9 cellular contexts compared by ENCODE assay signal in the genomic region with DNA sequence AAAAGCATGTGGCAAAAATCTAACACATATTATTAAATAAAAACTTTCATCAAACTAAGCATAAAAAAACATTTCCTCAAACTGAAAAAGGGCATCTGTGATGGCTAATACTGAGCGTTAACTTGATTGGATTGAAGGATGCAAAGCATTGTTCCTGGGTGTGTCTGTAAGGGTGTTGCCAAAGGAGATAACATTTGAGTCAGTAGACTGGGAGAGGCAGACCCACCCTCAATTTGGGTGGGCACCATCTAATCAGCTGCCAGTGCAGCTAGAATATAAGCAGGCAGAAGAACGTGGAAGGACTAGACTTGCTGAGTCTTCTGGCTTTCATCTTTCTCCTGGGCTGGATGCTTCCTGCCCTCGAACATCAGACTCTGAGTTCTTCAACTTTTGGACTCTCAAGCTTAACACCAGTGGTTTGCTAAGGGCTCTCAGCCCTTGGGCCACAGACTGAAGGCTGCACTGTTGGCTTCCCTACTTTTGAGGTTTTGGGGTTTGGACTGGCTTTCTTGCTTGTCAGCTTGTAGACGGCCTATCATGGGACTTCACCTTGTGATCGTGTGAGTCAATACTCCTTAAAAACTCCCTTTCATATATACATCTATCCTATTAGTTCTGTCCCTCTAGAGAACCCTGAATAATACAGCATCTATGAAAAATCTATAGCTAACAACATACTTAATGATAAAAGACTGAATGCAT. TPM values are rescaled to one million over a fixed set of nuclear protein-coding genes. Genes with fewer than 3 reads are reported as not detected.
"Had no signal": no experiment of that assay in that cellular context is flagged by ENCODE, and none has a peak within 500 bp of the region (broad histone marks: within the 10 kb centered on the region; RNA-seq: fewer than 3 reads in every experiment).

No MANE protein-coding gene starts in this region.

- H3K4me3 ChIP-seq: GM23248, HAP-1, K562 had no signal

- H3K9me3 ChIP-seq: HAP-1 had no signal

- H3K27ac ChIP-seq: GM23248 had no signal

- H3K4me1 ChIP-seq: HAP-1 had no signal

- H3K9ac ChIP-seq: GM23248 had no signal

- H3K36me3 ChIP-seq: HAP-1 had no signal

- ATAC-seq: HCT116, K562 had no signal

- H2AFZ ChIP-seq: GM23248 had no signal

- DNase-seq: GM23248, GOT3, H7, IMR-90 had no signal

RNA-seq across cellular contexts. Expression of gene DAZL, which starts 45.4 kb away (rescaled TPM):
- total RNA-seq: GM23248, H4, HT-29, IMR-90, K562 had no signal

RNA-seq across cellular contexts. Expression of gene RFTN1, which starts 46.3 kb away (rescaled TPM):
- total RNA-seq: HT-29 had no signal
